6 cellular contexts compared by ENCODE assay signal in genomic region chr9:82376677-82377232, GRCh38.
"Had no signal": no experiment of that assay in that cellular context is flagged by ENCODE, and none has a peak within 500 bp of the region (broad histone marks: within the 10 kb centered on the region; RNA-seq: fewer than 3 reads in every experiment).

No MANE protein-coding gene starts in this region.

- H3K4me3 Mint-ChIP-seq: GM23338, H9 had no signal

- H3K27ac ChIP-seq: HL-60 had no signal

- H3K27ac Mint-ChIP-seq: GM23338, H9 had no signal

- H3K4me1 Mint-ChIP-seq: GM23338, H9 had no signal

- ATAC-seq: GM23338, K562 had no signal

- DNase-seq: H9, HCEC 1CT, IMR-90 had no signal

- H2AFZ ChIP-seq: GM23338 had no signal

- H3K4me2 ChIP-seq: GM23338 had no signal

- H3K4me3 ChIP-seq: GM23338, K562 had no signal

- H3K9me3 Mint-ChIP-seq: H9 had no signal
